ENCODE assay signal across 2 cellular contexts in the genomic region with DNA sequence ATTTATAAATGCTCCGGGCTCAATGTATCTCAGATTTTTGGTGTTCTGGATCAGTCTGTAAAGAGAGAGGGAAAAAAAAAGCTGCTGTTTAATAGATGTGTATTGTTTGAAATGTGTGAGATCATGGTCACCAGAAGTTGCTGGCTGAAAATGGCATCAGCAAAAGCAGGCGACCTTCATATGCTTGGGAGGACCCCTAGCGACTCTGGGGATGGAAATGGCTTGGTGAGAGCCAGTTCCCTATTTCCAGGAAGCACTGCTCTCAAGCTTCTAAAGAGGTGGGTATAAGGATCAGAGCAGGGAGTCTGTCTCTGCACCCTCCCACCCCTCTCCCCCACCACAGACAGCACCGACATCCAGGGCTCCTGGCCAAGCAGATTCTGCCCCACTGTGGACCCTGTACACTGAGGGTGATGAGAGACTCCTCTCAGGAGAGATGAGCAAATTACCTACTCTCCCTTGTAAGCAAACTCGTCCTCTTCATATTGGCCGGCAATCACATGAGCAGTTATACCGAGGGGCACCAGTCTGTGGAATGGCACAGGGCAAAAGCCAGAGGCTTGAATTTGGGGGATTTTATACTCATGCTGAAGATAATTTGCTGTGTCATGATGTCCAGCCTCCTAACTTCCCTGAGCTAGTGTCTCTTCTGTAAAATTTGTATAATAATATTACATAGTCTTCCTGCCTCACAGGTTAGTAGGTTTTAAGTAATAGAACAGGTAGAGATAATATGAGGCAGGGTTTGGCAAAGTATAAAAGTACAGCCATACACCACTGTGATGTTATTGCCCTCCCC.
A peak's percentile ranks its signal among the peaks of the same experiment; 100 is the strongest.
TF ChIP-seq lines count a peak whose summit lies in the region.

No MANE protein-coding gene starts in this region.

TF ChIP-seq in HepG2, 621 proteins besides CTCF, POLR2A, EP300 and RAD21:
- TF ChIP-seq STAG1 (CRISPR knock-in tag; IDR thresholded peaks at IDR 0.05), result peak; percentile 50
- TF ChIP-seq, protein P1, sequence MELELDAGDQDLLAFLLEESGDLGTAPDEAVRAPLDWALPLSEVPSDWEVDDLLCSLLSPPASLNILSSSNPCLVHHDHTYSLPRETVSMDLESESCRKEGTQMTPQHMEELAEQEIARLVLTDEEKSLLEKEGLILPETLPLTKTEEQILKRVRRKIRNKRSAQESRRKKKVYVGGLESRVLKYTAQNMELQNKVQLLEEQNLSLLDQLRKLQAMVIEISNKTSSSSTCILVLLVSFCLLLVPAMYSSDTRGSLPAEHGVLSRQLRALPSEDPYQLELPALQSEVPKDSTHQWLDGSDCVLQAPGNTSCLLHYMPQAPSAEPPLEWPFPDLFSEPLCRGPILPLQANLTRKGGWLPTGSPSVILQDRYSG (CRISPR knock-in tag; IDR thresholded peaks at IDR 0.05), result no peak
- TF ChIP-seq MAFK (conservative IDR thresholded peaks at IDR 0.05 in 1 of 2, IDR thresholded peaks at IDR 0.05 in 1 of 2; ENCODE audit: low read length in 2 of 2), result 0 out of 4 replicates have a peak, but pooled peaks of 1 of the 2 experiments have one; percentile 11
- 0 out of 2 replicates have a peak, but pooled peaks have one; percentile 9 for TF ChIP-seq MAFF (IDR thresholded peaks at IDR 0.05; ENCODE audit: low read depth, low read length)
- TF ChIP-seq NFE2L2 (IDR thresholded peaks at IDR 0.05; ENCODE audit: low read length), result peak; percentile 63

TF ChIP-seq in K562, 482 proteins besides CTCF, POLR2A, EP300 and RAD21:
- peak; percentile 40; the same call in 1 of the 2 replicates for TF ChIP-seq MAFF (IDR thresholded peaks at IDR 0.05; ENCODE audit: low read length)
- TF ChIP-seq E2F3 (CRISPR knock-in tag; IDR thresholded peaks at IDR 0.05), result no peak
- TF ChIP-seq MAFK (IDR thresholded peaks at IDR 0.05; ENCODE audit: low read length), result peak; percentile 37; the same call in 1 of the 2 replicates
- TF ChIP-seq CBX8 (IDR thresholded peaks at IDR 0.05; ENCODE audit: borderline replicate concordance, extremely low read depth, low read depth, low read length, poor library complexity, severe bottlenecking), result no peak
- TF ChIP-seq, protein P1 (tag; conservative IDR thresholded peaks at IDR 0.05; ENCODE audit: low read depth), result no peak
- TF ChIP-seq ARID1B (IDR thresholded peaks at IDR 0.05), result no peak
- no peak for TF ChIP-seq CBX3 (IDR thresholded peaks at IDR 0.05; ENCODE audit: borderline replicate concordance in 1 of 2, low read length in 2 of 2)
- no peak for TF ChIP-seq SOX6 (IDR thresholded peaks at IDR 0.05)
- TF ChIP-seq, protein P2, sequence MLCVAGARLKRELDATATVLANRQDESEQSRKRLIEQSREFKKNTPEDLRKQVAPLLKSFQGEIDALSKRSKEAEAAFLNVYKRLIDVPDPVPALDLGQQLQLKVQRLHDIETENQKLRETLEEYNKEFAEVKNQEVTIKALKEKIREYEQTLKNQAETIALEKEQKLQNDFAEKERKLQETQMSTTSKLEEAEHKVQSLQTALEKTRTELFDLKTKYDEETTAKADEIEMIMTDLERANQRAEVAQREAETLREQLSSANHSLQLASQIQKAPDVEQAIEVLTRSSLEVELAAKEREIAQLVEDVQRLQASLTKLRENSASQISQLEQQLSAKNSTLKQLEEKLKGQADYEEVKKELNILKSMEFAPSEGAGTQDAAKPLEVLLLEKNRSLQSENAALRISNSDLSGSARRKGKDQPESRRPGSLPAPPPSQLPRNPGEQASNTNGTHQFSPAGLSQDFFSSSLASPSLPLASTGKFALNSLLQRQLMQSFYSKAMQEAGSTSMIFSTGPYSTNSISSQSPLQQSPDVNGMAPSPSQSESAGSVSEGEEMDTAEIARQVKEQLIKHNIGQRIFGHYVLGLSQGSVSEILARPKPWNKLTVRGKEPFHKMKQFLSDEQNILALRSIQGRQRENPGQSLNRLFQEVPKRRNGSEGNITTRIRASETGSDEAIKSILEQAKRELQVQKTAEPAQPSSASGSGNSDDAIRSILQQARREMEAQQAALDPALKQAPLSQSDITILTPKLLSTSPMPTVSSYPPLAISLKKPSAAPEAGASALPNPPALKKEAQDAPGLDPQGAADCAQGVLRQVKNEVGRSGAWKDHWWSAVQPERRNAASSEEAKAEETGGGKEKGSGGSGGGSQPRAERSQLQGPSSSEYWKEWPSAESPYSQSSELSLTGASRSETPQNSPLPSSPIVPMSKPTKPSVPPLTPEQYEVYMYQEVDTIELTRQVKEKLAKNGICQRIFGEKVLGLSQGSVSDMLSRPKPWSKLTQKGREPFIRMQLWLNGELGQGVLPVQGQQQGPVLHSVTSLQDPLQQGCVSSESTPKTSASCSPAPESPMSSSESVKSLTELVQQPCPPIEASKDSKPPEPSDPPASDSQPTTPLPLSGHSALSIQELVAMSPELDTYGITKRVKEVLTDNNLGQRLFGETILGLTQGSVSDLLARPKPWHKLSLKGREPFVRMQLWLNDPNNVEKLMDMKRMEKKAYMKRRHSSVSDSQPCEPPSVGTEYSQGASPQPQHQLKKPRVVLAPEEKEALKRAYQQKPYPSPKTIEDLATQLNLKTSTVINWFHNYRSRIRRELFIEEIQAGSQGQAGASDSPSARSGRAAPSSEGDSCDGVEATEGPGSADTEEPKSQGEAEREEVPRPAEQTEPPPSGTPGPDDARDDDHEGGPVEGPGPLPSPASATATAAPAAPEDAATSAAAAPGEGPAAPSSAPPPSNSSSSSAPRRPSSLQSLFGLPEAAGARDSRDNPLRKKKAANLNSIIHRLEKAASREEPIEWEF (CRISPR knock-in tag; IDR thresholded peaks at IDR 0.05), result no peak
- no peak for TF ChIP-seq ZNF23 (CRISPR knock-in tag; IDR thresholded peaks at IDR 0.05)
- TF ChIP-seq, protein P3, sequence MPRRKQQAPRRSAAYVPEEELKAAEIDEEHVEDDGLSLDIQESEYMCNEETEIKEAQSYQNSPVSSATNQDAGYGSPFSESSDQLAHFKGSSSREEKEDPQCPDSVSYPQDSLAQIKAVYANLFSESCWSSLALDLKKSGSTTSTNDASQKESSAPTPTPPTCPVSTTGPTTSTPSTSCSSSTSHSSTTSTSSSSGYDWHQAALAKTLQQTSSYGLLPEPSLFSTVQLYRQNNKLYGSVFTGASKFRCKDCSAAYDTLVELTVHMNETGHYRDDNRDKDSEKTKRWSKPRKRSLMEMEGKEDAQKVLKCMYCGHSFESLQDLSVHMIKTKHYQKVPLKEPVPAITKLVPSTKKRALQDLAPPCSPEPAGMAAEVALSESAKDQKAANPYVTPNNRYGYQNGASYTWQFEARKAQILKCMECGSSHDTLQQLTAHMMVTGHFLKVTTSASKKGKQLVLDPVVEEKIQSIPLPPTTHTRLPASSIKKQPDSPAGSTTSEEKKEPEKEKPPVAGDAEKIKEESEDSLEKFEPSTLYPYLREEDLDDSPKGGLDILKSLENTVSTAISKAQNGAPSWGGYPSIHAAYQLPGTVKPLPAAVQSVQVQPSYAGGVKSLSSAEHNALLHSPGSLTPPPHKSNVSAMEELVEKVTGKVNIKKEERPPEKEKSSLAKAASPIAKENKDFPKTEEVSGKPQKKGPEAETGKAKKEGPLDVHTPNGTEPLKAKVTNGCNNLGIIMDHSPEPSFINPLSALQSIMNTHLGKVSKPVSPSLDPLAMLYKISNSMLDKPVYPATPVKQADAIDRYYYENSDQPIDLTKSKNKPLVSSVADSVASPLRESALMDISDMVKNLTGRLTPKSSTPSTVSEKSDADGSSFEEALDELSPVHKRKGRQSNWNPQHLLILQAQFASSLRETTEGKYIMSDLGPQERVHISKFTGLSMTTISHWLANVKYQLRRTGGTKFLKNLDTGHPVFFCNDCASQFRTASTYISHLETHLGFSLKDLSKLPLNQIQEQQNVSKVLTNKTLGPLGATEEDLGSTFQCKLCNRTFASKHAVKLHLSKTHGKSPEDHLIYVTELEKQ (CRISPR knock-in tag; IDR thresholded peaks at IDR 0.05), result no peak
- TF ChIP-seq MEF2D (tag; conservative IDR thresholded peaks at IDR 0.05; ENCODE audit: low read depth), result no peak
- no peak for TF ChIP-seq KDM1A (IDR thresholded peaks at IDR 0.05)
- TF ChIP-seq, protein P4, sequence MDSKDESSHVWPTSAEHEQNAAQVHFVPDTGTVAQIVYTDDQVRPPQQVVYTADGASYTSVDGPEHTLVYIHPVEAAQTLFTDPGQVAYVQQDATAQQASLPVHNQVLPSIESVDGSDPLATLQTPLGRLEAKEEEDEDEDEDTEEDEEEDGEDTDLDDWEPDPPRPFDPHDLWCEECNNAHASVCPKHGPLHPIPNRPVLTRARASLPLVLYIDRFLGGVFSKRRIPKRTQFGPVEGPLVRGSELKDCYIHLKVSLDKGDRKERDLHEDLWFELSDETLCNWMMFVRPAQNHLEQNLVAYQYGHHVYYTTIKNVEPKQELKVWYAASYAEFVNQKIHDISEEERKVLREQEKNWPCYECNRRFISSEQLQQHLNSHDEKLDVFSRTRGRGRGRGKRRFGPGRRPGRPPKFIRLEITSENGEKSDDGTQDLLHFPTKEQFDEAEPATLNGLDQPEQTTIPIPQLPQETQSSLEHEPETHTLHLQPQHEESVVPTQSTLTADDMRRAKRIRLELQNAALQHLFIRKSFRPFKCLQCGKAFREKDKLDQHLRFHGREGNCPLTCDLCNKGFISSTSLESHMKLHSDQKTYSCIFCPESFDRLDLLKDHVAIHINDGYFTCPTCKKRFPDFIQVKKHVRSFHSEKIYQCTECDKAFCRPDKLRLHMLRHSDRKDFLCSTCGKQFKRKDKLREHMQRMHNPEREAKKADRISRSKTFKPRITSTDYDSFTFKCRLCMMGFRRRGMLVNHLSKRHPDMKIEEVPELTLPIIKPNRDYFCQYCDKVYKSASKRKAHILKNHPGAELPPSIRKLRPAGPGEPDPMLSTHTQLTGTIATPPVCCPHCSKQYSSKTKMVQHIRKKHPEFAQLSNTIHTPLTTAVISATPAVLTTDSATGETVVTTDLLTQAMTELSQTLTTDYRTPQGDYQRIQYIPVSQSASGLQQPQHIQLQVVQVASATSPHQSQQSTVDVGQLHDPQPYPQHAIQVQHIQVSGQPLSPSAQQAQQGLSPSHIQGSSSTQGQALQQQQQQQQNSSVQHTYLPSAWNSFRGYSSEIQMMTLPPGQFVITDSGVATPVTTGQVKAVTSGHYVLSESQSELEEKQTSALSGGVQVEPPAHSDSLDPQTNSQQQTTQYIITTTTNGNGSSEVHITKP (IDR thresholded peaks at IDR 0.05; ENCODE audit: partially characterized antibody), result no peak
- peak; percentile 87 for TF ChIP-seq SPI1 (IDR thresholded peaks at IDR 0.05; ENCODE audit: borderline replicate concordance, low read depth, low read length)
- peak; percentile 35; the same call in 1 of the 2 replicates for TF ChIP-seq NFE2L1 (tag; IDR thresholded peaks at IDR 0.05; ENCODE audit: borderline replicate concordance, low read depth)
- no peak for TF ChIP-seq WHSC1 (IDR thresholded peaks at IDR 0.05; ENCODE audit: low read length)
- no peak for TF ChIP-seq HDAC1 (IDR thresholded peaks at IDR 0.05)
- TF ChIP-seq ZNF586 (CRISPR knock-in tag; conservative IDR thresholded peaks at IDR 0.05), result no peak
- TF ChIP-seq, protein P5, sequence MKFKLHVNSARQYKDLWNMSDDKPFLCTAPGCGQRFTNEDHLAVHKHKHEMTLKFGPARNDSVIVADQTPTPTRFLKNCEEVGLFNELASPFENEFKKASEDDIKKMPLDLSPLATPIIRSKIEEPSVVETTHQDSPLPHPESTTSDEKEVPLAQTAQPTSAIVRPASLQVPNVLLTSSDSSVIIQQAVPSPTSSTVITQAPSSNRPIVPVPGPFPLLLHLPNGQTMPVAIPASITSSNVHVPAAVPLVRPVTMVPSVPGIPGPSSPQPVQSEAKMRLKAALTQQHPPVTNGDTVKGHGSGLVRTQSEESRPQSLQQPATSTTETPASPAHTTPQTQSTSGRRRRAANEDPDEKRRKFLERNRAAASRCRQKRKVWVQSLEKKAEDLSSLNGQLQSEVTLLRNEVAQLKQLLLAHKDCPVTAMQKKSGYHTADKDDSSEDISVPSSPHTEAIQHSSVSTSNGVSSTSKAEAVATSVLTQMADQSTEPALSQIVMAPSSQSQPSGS (CRISPR knock-in tag; IDR thresholded peaks at IDR 0.05), result no peak
- peak; percentile 50 for TF ChIP-seq C11orf30 (IDR thresholded peaks at IDR 0.05; ENCODE audit: low read depth)
- TF ChIP-seq MAFG (tag; conservative IDR thresholded peaks at IDR 0.05), result peak; percentile 73
- peak; percentile 52 for TF ChIP-seq NFE2 (IDR thresholded peaks at IDR 0.05; ENCODE audit: low read depth)
- TF ChIP-seq ZNF766 (CRISPR knock-in tag; conservative IDR thresholded peaks at IDR 0.05), result 0 out of 2 replicates have a peak, but pooled peaks have one; percentile 26
- TF ChIP-seq ZEB2 (IDR thresholded peaks at IDR 0.05), result no peak
- TF ChIP-seq ZNF316 (IDR thresholded peaks at IDR 0.05), result peak; percentile 46; the same call in 1 of the 2 replicates
